3 cellular contexts compared by ENCODE assay signal in genomic region chr19:3707868-3708206, GRCh38.
TF ChIP-seq lines count a peak whose summit lies in the region.

No MANE protein-coding gene starts in this region.

TF ChIP-seq in HCT116, 20 proteins besides CTCF, POLR2A, EP300 and RAD21:
- no peak for TF ChIP-seq ZFX (IDR thresholded peaks at IDR 0.05)
- no peak for TF ChIP-seq SRF (IDR thresholded peaks at IDR 0.05; ENCODE audit: low read depth)
- no peak for TF ChIP-seq CBX3 (IDR thresholded peaks at IDR 0.05; ENCODE audit: low read depth)
- TF ChIP-seq ATF3 (IDR thresholded peaks at IDR 0.05): no peak

TF ChIP-seq in SK-N-SH treated with all-trans-retinoic acid at 6 μM for 48 hours, 23 proteins besides CTCF, POLR2A, EP300 and RAD21:
- no peak for TF ChIP-seq SNAI2 (CRISPR knock-in tag; IDR thresholded peaks at IDR 0.05)
- TF ChIP-seq ESRRG (CRISPR knock-in tag; IDR thresholded peaks at IDR 0.05): no peak
- TF ChIP-seq BACH2 (CRISPR knock-in tag; IDR thresholded peaks at IDR 0.05; ENCODE audit: borderline replicate concordance): no peak
- no peak for TF ChIP-seq TOX (CRISPR knock-in tag; IDR thresholded peaks at IDR 0.05; ENCODE audit: borderline replicate concordance)
- no peak for TF ChIP-seq POU6F1 (CRISPR knock-in tag; IDR thresholded peaks at IDR 0.05; ENCODE audit: borderline replicate concordance, low read depth)
- TF ChIP-seq TSHZ2 (CRISPR knock-in tag; IDR thresholded peaks at IDR 0.05): no peak
- no peak for TF ChIP-seq ZC3H10 (CRISPR knock-in tag; IDR thresholded peaks at IDR 0.05)

TF ChIP-seq in liver, 16 proteins besides CTCF, POLR2A, EP300 and RAD21:
- no peak for TF ChIP-seq JUND (IDR thresholded peaks at IDR 0.05)
